In genomic region chr17:39461113-39461910, GRCh38 we compare ENCODE assay signal across 8 cellular contexts. TPM values are rescaled to one million over a fixed set of nuclear protein-coding genes. Genes with fewer than 3 reads are reported as not detected.
DNase-seq lines count a peak whose midpoint lies in the region; ATAC-seq, FAIRE-seq and TF ChIP-seq lines count a peak whose summit lies in the region.

CDK12 (plus strand) TSS chr17:39461486; CDS start chr17:39462072, 586 bp downstream.

- TF ChIP-seq POLR2A in GM12891 (IDR thresholded peaks at IDR 0.05; ENCODE audit: low read depth, low read length) = peak; percentile 98
- TF ChIP-seq POLR2A in upper lobe of left lung (IDR thresholded peaks at IDR 0.05) = peak in 3 of 4 donors; percentile 92 to 94 (median 93)

- WGBS in heart right ventricle, 2 donors = 1 to 3% methylated on average over 47 to 49 of the region's 49 CpGs
- WGBS in upper lobe of left lung, 2 donors = 1 to 2% methylated on average over 36 of the region's 49 CpGs

- peak; percentile 93 for FAIRE-seq in GM12891 (lab: Jason Lieb, UNC)

- H3K4me3 ChIP-seq in heart right ventricle (peak within 1 kb of the TSS; percentile 65 to 97 (median 84)), upper lobe of left lung (peak within 1 kb of the TSS; percentile 70 to 95 (median 86))

- H3K27me3 ChIP-seq in heart right ventricle (no peaks in the 10 kb centered on the region), upper lobe of left lung (no peaks in the 10 kb centered on the region)

- H3K4me1 ChIP-seq in heart right ventricle (peaks cover 4 to 42% (median 29%) of the 10 kb centered on the region in 9 donors), upper lobe of left lung (peaks cover 22 to 39% (median 28%) of the 10 kb centered on the region in 4 donors)

- peak; percentile 92 for DNase-seq in GM12891 (ENCODE audit: insufficient read length, low spot score)
- DNase-seq in NCI-H146 treated with DMSO at 0.1 percent for 48 hours (lab: John Stamatoyannopoulos, UW; ENCODE audit: unreplicated experiment) = peak; percentile 95
- DNase-seq in amniotic epithelial cell (ENCODE audit: low read depth) = peak; percentile 99
- peak; percentile 88 to 98 for DNase-seq in heart right ventricle
- peak; percentile 89 to 99 (median 93) for DNase-seq in posterior cingulate gyrus
- DNase-seq in upper lobe of left lung = peak; percentile 92 to 97

- peak in 1 of 4 donors; percentile 21 for TF ChIP-seq EP300 in upper lobe of left lung (IDR thresholded peaks at IDR 0.05)

- TF ChIP-seq CTCF in heart right ventricle (IDR thresholded peaks at IDR 0.05) = no peak
- peak in 2 of 6 experiments; percentile 22 to 28 for TF ChIP-seq CTCF in upper lobe of left lung (IDR thresholded peaks at IDR 0.05)

- peak; percentile 67 for ATAC-seq in HG02852 (IDR thresholded peaks at IDR 0.05; ENCODE audit: unreplicated experiment)
- ATAC-seq in heart right ventricle = peak; percentile 92 to 96 (median 94)
- peak; percentile 95 for ATAC-seq in upper lobe of left lung (ENCODE audit: low FRiP score in 2 of 2)

- peaks cover 0 to 2% (median 0%) of the 10 kb centered on the region in 9 donors for H3K36me3 ChIP-seq in heart right ventricle
- H3K36me3 ChIP-seq in upper lobe of left lung = no peaks in the 10 kb centered on the region

- intact Hi-C loops in T-helper 1 cell treated with Interleukin-12 subunit alpha and Interleukin-12 subunit beta and Interleukin-4 antibody, amounts not matched to agents 30 ng/mL and 1 ng/mL, for 36 hours (cut with micrococcal nuclease) = loop anchor here (1.0 to 5.0 kb wide), 8 partner anchors 10 to 759 kb away; partner anchors contain the start of genes CACNB1, LRRC3C, MED1 and ORMDL3
- intact Hi-C loops in heart right ventricle (cut with DNase I) = no loop called here
- intact Hi-C loops in posterior cingulate gyrus (cut with DNase I) = loop anchor here (1.0 to 5.0 kb wide), 2 partner anchors 10 to 59 kb away; partner anchors contain the start of genes FBXL20 and MED1

- H3K27ac ChIP-seq in heart right ventricle (peak within 1 kb of the TSS; percentile 93 to 99 (median 98)), upper lobe of left lung (peak within 1 kb of the TSS; percentile 96 to 100 (median 98))

- H3K9me3 ChIP-seq in heart right ventricle (no peaks in the 10 kb centered on the region), upper lobe of left lung (no peaks in the 10 kb centered on the region)

TF ChIP-seq in GM12891, 5 proteins besides CTCF, POLR2A, EP300 and RAD21:
- peak; percentile 92 for TF ChIP-seq TAF1 (IDR thresholded peaks at IDR 0.05; ENCODE audit: low read depth, low read length)
- no peak for TF ChIP-seq SPI1 (IDR thresholded peaks at IDR 0.05; ENCODE audit: low read depth, low read length)
- peak; percentile 58 for TF ChIP-seq PAX5 (IDR thresholded peaks at IDR 0.05; ENCODE audit: insufficient read depth, low read length, severe bottlenecking)
- peak; percentile 80; the same call in 1 of the 2 replicates for TF ChIP-seq POU2F2 (IDR thresholded peaks at IDR 0.05; ENCODE audit: low read depth, low read length)
- peak; percentile 98 for TF ChIP-seq POLR2AphosphoS5 (IDR thresholded peaks at IDR 0.05; ENCODE audit: low read depth, low read length)

RNA-seq across cellular contexts. Expression of gene CDK12, which starts in this region (rescaled TPM):
- polyA plus RNA-seq in GM12891 (2012; ENCODE audit: low read depth, missing spikeins) = 17.8 TPM
- total RNA-seq in T-helper 1 cell treated with Interleukin-12 subunit alpha and Interleukin-12 subunit beta and Interleukin-4 antibody, amounts not matched to agents 30 ng/mL and 1 ng/mL, for 36 hours = 93.5 and 97.7 TPM in 2 replicates
- total RNA-seq in heart right ventricle = 10 to 100 TPM; 20.0 to 29.3 (median 24.3) TPM
- 1 to 10 TPM; 5.0 to 9.6 TPM for polyA plus RNA-seq in heart right ventricle
- 100 to 1,000 TPM in 1 of 6 donors, 10 to 100 TPM in 5; 41.2 to 111 (median 52.8) TPM for total RNA-seq in upper lobe of left lung

Comparison
In these comparisons a context has a peak if more than half of its experiments do, and no peak if none do; other contexts are left out.
1. Peak in every context shown above with its lines: DNase-seq, ATAC-seq, H3K4me3 ChIP-seq and H3K27ac ChIP-seq.
2. intact Hi-C loops: an anchor here in T-helper 1 cell treated with Interleukin-12 subunit alpha and Interleukin-12 subunit beta and Interleukin-4 antibody, amounts not matched to agents 30 ng/mL and 1 ng/mL, for 36 hours (1.0 to 5.0 kb wide) and posterior cingulate gyrus (1.0 to 5.0 kb wide); none called in heart right ventricle.